ENCODE assay signal across 26 cellular contexts in the genomic region with DNA sequence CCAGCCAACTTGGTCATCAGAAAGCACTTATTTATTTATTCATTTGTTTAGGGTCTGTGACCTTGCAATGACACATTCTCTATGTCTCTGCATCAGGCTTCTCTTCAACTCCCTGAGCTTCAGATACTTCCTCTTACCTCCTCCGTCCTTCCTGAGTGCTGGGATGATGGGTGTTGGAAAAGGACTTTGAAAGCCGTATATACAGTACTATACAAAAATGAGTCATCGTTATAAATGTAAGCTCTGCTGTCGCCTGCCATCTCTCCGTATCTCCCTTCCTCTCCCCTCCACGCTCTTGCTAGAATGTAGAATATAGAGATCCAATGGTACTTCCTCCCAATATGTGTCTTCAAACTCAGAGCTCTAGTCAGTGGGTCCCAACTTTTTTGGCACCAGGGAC.
"Had no signal": no experiment of that assay in that cellular context is flagged by ENCODE, and none has a peak within 500 bp of the region (broad histone marks: within the 10 kb centered on the region; RNA-seq: fewer than 3 reads in every experiment).

No MANE protein-coding gene starts in this region.

- H3K4me1 ChIP-seq: adrenal gland had no signal

- H3K4me3 ChIP-seq: adrenal gland, MG63 had no signal

- H3K27ac ChIP-seq: adrenal gland, WERI-Rb-1 had no signal

- H3K27ac Mint-ChIP-seq: activated CD4-positive, alpha-beta memory T cell treated with anti-CD3 and anti-CD28 coated beads, Interleukin-2, amount 10 ng/mL, durations not matched to agents 7 days and 5 days; activated CD4-positive, alpha-beta T cell treated with anti-CD3 and anti-CD28 coated beads for 36 hours; activated naive CD4-positive, alpha-beta T cell treated with anti-CD3 and anti-CD28 coated beads, Interleukin-2, amount 10 ng/mL, durations not matched to agents 7 days and 5 days; activated naive CD8-positive, alpha-beta T cell treated with anti-CD3 and anti-CD28 coated beads, Interleukin-2, amount 10 ng/mL, durations not matched to agents 7 days and 5 days; activated T-cell treated with anti-CD3 and anti-CD28 coated beads, Interleukin-2, amount 50 U/mL, for 72 hours; activated T-helper 2 cell treated with anti-CD3 and anti-CD28 coated beads, Interferon-gamma antibody, Interleukin-2, Interleukin-4, amounts not matched to agents 10 μg/mL and 5 μg/mL and 100 μg/mL, durations not matched to agents 14 hours and 24 hours and 36 hours; T-helper 17 cell had no signal

- FAIRE-seq: colon had no signal

- H3K27me3 ChIP-seq: adrenal gland, MG63 had no signal

- H3K36me3 ChIP-seq: adrenal gland, MG63, WERI-Rb-1 had no signal

- DNase-seq: activated CD4-positive, alpha-beta memory T cell treated with anti-CD3 and anti-CD28 coated beads, Interleukin-2, amount 10 ng/mL, durations not matched to agents 7 days and 5 days; activated CD4-positive, alpha-beta T cell treated with anti-CD3 and anti-CD28 coated beads for 36 hours; activated CD4-positive, alpha-beta T cell treated with anti-CD3 and anti-CD28 coated beads, Interleukin-2, amount 50 U/mL, for 1 hour; activated gamma-delta T cell treated with Interleukin-2 at 50 U/mL for 16 hours; activated naive CD4-positive, alpha-beta T cell treated with anti-CD3 and anti-CD28 coated beads, Interleukin-2, amount 10 ng/mL, durations not matched to agents 7 days and 5 days; activated naive CD8-positive, alpha-beta T cell treated with anti-CD3 and anti-CD28 coated beads, Interleukin-2, amount 10 ng/mL, durations not matched to agents 7 days and 5 days; activated T-cell treated with anti-CD3 and anti-CD28 coated beads, Interleukin-2, amount 50 U/mL, for 72 hours; adrenal gland; anterior cingulate cortex; cerebellar nuclear complex; MG63; MV-4-11; NCI-H1105; NCI-H1436; NCI-H187; NCI-H2081; NCI-H510A treated with DMSO at 0.1 percent for 48 hours; NCI-H69; NK-92 treated with Interleukin-12 subunit alpha and Interleukin-12 subunit beta, amount 100 ng/mL, for 24 hours; OCI-M1; SHP77 treated with DMSO at 0.1 percent for 48 hours; T-helper 17 cell; T-helper 9 cell; WERI-Rb-1 had no signal

- ATAC-seq: activated CD4-positive, alpha-beta T cell treated with anti-CD3 and anti-CD28 coated beads for 36 hours; activated T-cell treated with anti-CD3 and anti-CD28 coated beads, Interleukin-2, amount 50 U/mL, for 72 hours; T-helper 17 cell had no signal

- H3K9me3 ChIP-seq: adrenal gland, MG63 had no signal

- H3K27me3 Mint-ChIP-seq: activated CD4-positive, alpha-beta memory T cell treated with anti-CD3 and anti-CD28 coated beads, Interleukin-2, amount 10 ng/mL, durations not matched to agents 7 days and 5 days; activated naive CD4-positive, alpha-beta T cell treated with anti-CD3 and anti-CD28 coated beads, Interleukin-2, amount 10 ng/mL, durations not matched to agents 7 days and 5 days had no signal

- H3K9me3 Mint-ChIP-seq: activated CD4-positive, alpha-beta memory T cell treated with anti-CD3 and anti-CD28 coated beads, Interleukin-2, amount 10 ng/mL, durations not matched to agents 7 days and 5 days; activated naive CD4-positive, alpha-beta T cell treated with anti-CD3 and anti-CD28 coated beads, Interleukin-2, amount 10 ng/mL, durations not matched to agents 7 days and 5 days; activated naive CD8-positive, alpha-beta T cell treated with anti-CD3 and anti-CD28 coated beads, Interleukin-2, amount 10 ng/mL, durations not matched to agents 7 days and 5 days; activated T-helper 2 cell treated with anti-CD3 and anti-CD28 coated beads, Interferon-gamma antibody, Interleukin-2, Interleukin-4, amounts not matched to agents 10 μg/mL and 5 μg/mL and 100 μg/mL, durations not matched to agents 14 hours and 24 hours and 36 hours had no signal

- H3K36me3 Mint-ChIP-seq: activated naive CD4-positive, alpha-beta T cell treated with anti-CD3 and anti-CD28 coated beads, Interleukin-2, amount 10 ng/mL, durations not matched to agents 7 days and 5 days; activated naive CD8-positive, alpha-beta T cell treated with anti-CD3 and anti-CD28 coated beads, Interleukin-2, amount 10 ng/mL, durations not matched to agents 7 days and 5 days had no signal

- H3K4me3 Mint-ChIP-seq: activated CD4-positive, alpha-beta memory T cell treated with anti-CD3 and anti-CD28 coated beads, Interleukin-2, amount 10 ng/mL, durations not matched to agents 7 days and 5 days; activated CD4-positive, alpha-beta T cell treated with anti-CD3 and anti-CD28 coated beads for 36 hours; activated naive CD4-positive, alpha-beta T cell treated with anti-CD3 and anti-CD28 coated beads, Interleukin-2, amount 10 ng/mL, durations not matched to agents 7 days and 5 days; activated naive CD8-positive, alpha-beta T cell treated with anti-CD3 and anti-CD28 coated beads, Interleukin-2, amount 10 ng/mL, durations not matched to agents 7 days and 5 days; activated T-cell treated with anti-CD3 and anti-CD28 coated beads, Interleukin-2, amount 50 U/mL, for 72 hours; T-helper 17 cell had no signal

- H3K4me1 Mint-ChIP-seq: activated CD4-positive, alpha-beta memory T cell treated with anti-CD3 and anti-CD28 coated beads, Interleukin-2, amount 10 ng/mL, durations not matched to agents 7 days and 5 days; activated CD4-positive, alpha-beta T cell treated with anti-CD3 and anti-CD28 coated beads for 36 hours; activated naive CD4-positive, alpha-beta T cell treated with anti-CD3 and anti-CD28 coated beads, Interleukin-2, amount 10 ng/mL, durations not matched to agents 7 days and 5 days; activated naive CD8-positive, alpha-beta T cell treated with anti-CD3 and anti-CD28 coated beads, Interleukin-2, amount 10 ng/mL, durations not matched to agents 7 days and 5 days; T-helper 17 cell had no signal
